In genomic region chr11:86484164-86484794, GRCh38 we compare ENCODE assay signal across 11 cellular contexts.
DNase-seq lines count a peak whose midpoint lies in the region; ATAC-seq, FAIRE-seq and TF ChIP-seq lines count a peak whose summit lies in the region.
"Had no signal": no experiment of that assay in that cellular context is flagged by ENCODE, and none has a peak within 500 bp of the region (broad histone marks: within the 10 kb centered on the region; RNA-seq: fewer than 3 reads in every experiment).

No MANE protein-coding gene starts in this region.

- H3K4me1 Mint-ChIP-seq in activated naive CD8-positive, alpha-beta T cell treated with anti-CD3 and anti-CD28 coated beads, Interleukin-2, amount 50 U/mL, for 24 hours = peaks cover 18% of the 10 kb centered on the region
- H3K4me1 Mint-ChIP-seq: B cell, naive B cell had no signal

- no peaks in the 10 kb centered on the region for H3K9me3 Mint-ChIP-seq in activated naive CD8-positive, alpha-beta T cell treated with anti-CD3 and anti-CD28 coated beads, Interleukin-2, amount 50 U/mL, for 24 hours
- H3K9me3 Mint-ChIP-seq: activated T-helper 1 cell treated with anti-CD3 and anti-CD28 coated beads, Interleukin-12 subunit alpha, Interleukin-12 subunit beta, Interleukin-2, Interleukin-4 antibody, amounts not matched to agents 30 ng/mL and 10 ng/mL and 1 ng/mL, durations not matched to agents 14 hours and 24 hours and 36 hours; naive B cell had no signal

- no peak for TF ChIP-seq POLR2A in lower leg skin (IDR thresholded peaks at IDR 0.05)

- H3K27me3 Mint-ChIP-seq in activated naive CD8-positive, alpha-beta T cell treated with anti-CD3 and anti-CD28 coated beads, Interleukin-2, amount 50 U/mL, for 24 hours = no peaks in the 10 kb centered on the region
- H3K27me3 Mint-ChIP-seq: B cell had no signal

- H3K4me3 ChIP-seq in lower leg skin (ENCODE audit: low read depth, poor library complexity, severe bottlenecking) (no peak overlapping the region), small intestine (ENCODE audit: low read depth in 1 of 2, low read length in 2 of 2) (no peak overlapping the region)

- DNase-seq in Right ventricle myocardium inferior (ENCODE audit: missing footprints) (no peak), cardiac septum (ENCODE audit: low spot score) (no peak), brain pericyte (ENCODE audit: low read depth, low spot score) (peak; percentile 90), lower leg skin (ENCODE audit: low spot score in 2 of 2) (peak; percentile 64 to 92), small intestine (no peak)
- no peak for DNase-seq in activated naive CD8-positive, alpha-beta T cell treated with anti-CD3 and anti-CD28 coated beads, Interleukin-2, amount 50 U/mL, for 24 hours
- DNase-seq: naive B cell had no signal

- intact Hi-C loops in Right ventricle myocardium inferior (cut with DNase I) = no loop called here
- intact Hi-C loops in cardiac septum (cut with DNase I) = loop anchor here (5.0 kb wide), 3 partner anchors 73 to 258 kb away; no protein-coding TSS in a partner anchor
- intact Hi-C loops in lower leg skin (cut with DNase I; ENCODE audit: low total_unique reads) = no loop called here

- ATAC-seq in Right ventricle myocardium inferior = peak; percentile 32
- ATAC-seq in HG03159 (IDR thresholded peaks at IDR 0.05; ENCODE audit: unreplicated experiment) = no peak
- ATAC-seq in GM21786 (IDR thresholded peaks at IDR 0.05; ENCODE audit: unreplicated experiment) = no peak
- no peak for ATAC-seq in activated naive CD8-positive, alpha-beta T cell treated with anti-CD3 and anti-CD28 coated beads, Interleukin-2, amount 50 U/mL, for 24 hours

- no peaks in the 10 kb centered on the region for H3K9me3 ChIP-seq in small intestine (ENCODE audit: control insufficient read depth, low read depth)

- no peak overlapping the region for H3K27ac Mint-ChIP-seq in activated naive CD8-positive, alpha-beta T cell treated with anti-CD3 and anti-CD28 coated beads, Interleukin-2, amount 50 U/mL, for 24 hours
- H3K27ac Mint-ChIP-seq: activated T-helper 1 cell treated with anti-CD3 and anti-CD28 coated beads, Interleukin-12 subunit alpha, Interleukin-12 subunit beta, Interleukin-2, Interleukin-4 antibody, amounts not matched to agents 30 ng/mL and 10 ng/mL and 1 ng/mL, durations not matched to agents 14 hours and 24 hours and 36 hours; B cell; naive B cell had no signal

- no peak for TF ChIP-seq CTCF in lower leg skin (IDR thresholded peaks at IDR 0.05)

- WGBS in lower leg skin, 2 donors = 16 to 24% methylated on average over 5 of the region's 5 CpGs
- 45 to 66% (median 65%) methylated on average over 5 of the region's 5 CpGs for WGBS in small intestine, 3 donors

- H3K36me3 Mint-ChIP-seq in activated naive CD8-positive, alpha-beta T cell treated with anti-CD3 and anti-CD28 coated beads, Interleukin-2, amount 50 U/mL, for 24 hours (ENCODE audit: low read depth) = no peaks in the 10 kb centered on the region
- H3K36me3 Mint-ChIP-seq: naive B cell had no signal

- H3K27me3 ChIP-seq in small intestine (ENCODE audit: control insufficient read depth in 2 of 2, insufficient read depth in 2 of 2, low read length in 2 of 2) = no peaks in the 10 kb centered on the region

- peak overlapping the region in 1 of 2 donors; percentile 82 for H3K27ac ChIP-seq in small intestine (ENCODE audit: low read depth in 1 of 2, low read length in 1 of 2)

- H3K4me1 ChIP-seq in small intestine (ENCODE audit: control insufficient read depth in 2 of 2, insufficient read depth in 1 of 2, low read depth in 1 of 2, low read length in 1 of 2) = peaks cover 0 to 5% of the 10 kb centered on the region in 2 donors

- H3K36me3 ChIP-seq in small intestine (ENCODE audit: control insufficient read depth in 2 of 2, insufficient read depth in 2 of 2, low read length in 2 of 2) = no peaks in the 10 kb centered on the region

- FAIRE-seq in small intestine (lab: Jason Lieb, UNC) = no peak

- H3K4me3 Mint-ChIP-seq in activated naive CD8-positive, alpha-beta T cell treated with anti-CD3 and anti-CD28 coated beads, Interleukin-2, amount 50 U/mL, for 24 hours = no peak overlapping the region
- H3K4me3 Mint-ChIP-seq: activated T-helper 1 cell treated with anti-CD3 and anti-CD28 coated beads, Interleukin-12 subunit alpha, Interleukin-12 subunit beta, Interleukin-2, Interleukin-4 antibody, amounts not matched to agents 30 ng/mL and 10 ng/mL and 1 ng/mL, durations not matched to agents 14 hours and 24 hours and 36 hours; B cell; naive B cell had no signal

Comparison
In these comparisons a context has a peak if more than half of its experiments do, and no peak if none do; other contexts are left out.
1. DNase-seq: peak in brain pericyte (single experiment) and lower leg skin (2 of 2); none in Right ventricle myocardium inferior (single experiment), cardiac septum (single experiment), small intestine (single experiment) and activated naive CD8-positive, alpha-beta T cell treated with anti-CD3 and anti-CD28 coated beads, Interleukin-2, amount 50 U/mL, for 24 hours (single experiment).